In the genomic region with DNA sequence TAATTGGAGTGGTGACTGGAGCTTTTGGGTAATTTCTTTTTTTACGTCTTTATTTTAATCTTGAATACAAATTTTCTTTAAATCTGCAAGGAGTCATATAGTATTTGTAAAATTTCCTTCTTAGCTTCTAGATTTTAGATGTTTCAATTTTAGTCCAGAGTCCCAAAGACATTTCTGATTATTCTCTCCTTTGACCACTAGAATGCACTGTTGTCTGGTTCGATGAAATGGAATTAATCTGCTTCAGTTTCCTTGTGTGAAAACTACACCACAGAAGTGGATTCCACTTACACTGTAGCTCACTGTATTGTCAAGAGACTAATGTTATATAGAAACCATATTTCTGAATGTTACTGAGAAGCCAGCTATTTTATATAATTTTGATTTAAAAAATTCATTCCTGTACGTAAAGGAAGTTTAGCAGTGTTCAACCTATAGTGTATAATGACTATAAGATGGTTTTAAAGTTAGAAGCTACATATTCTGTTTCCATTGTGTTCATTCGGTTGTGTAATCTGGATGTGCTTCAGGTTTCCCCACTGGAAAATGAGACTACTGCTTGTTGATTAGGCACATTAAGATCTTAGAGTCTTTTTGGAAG, we compare ENCODE assay signal across 8 cellular contexts. TPM values are rescaled to one million over a fixed set of nuclear protein-coding genes. Genes with fewer than 3 reads are reported as not detected.
A peak's percentile ranks its signal among the peaks of the same experiment; 100 is the strongest.
DNase-seq lines count a peak whose midpoint lies in the region; ATAC-seq, FAIRE-seq and TF ChIP-seq lines count a peak whose summit lies in the region.

No MANE protein-coding gene starts in this region.

- no peaks in the 10 kb centered on the region for H3K9me3 Mint-ChIP-seq in activated CD8-positive, alpha-beta T cell treated with anti-CD3 and anti-CD28 coated beads for 36 hours
- no peaks in the 10 kb centered on the region for H3K9me3 Mint-ChIP-seq in activated T-cell treated with anti-CD3 and anti-CD28 coated beads, Interleukin-2, amount 50 U/mL, for 72 hours

- H3K27me3 Mint-ChIP-seq in activated CD8-positive, alpha-beta T cell treated with anti-CD3 and anti-CD28 coated beads for 36 hours, result no peaks in the 10 kb centered on the region
- H3K27me3 Mint-ChIP-seq in activated T-cell treated with anti-CD3 and anti-CD28 coated beads, Interleukin-2, amount 50 U/mL, for 72 hours (ENCODE audit: low read depth), result no peaks in the 10 kb centered on the region

- no peaks in the 10 kb centered on the region for H3K4me1 Mint-ChIP-seq in activated CD8-positive, alpha-beta T cell treated with anti-CD3 and anti-CD28 coated beads for 36 hours (ENCODE audit: low read depth)
- H3K4me1 Mint-ChIP-seq in activated T-cell treated with anti-CD3 and anti-CD28 coated beads, Interleukin-2, amount 50 U/mL, for 72 hours (ENCODE audit: low read depth), result no peaks in the 10 kb centered on the region

- peak; percentile 99 for FAIRE-seq in islet of Langerhans (lab: Jason Lieb, UNC)

- H3K4me3 Mint-ChIP-seq in activated CD8-positive, alpha-beta T cell treated with anti-CD3 and anti-CD28 coated beads for 36 hours, result no peak overlapping the region
- H3K4me3 Mint-ChIP-seq in activated T-cell treated with anti-CD3 and anti-CD28 coated beads, Interleukin-2, amount 50 U/mL, for 72 hours, result no peak overlapping the region

- intact Hi-C loops in activated CD8-positive, alpha-beta T cell treated with anti-CD3 and anti-CD28 coated beads for 36 hours (cut with micrococcal nuclease), result no loop called here

- no peak overlapping the region for H3K27ac ChIP-seq in 22Rv1

- CTCF ChIA-PET in activated CD8-positive, alpha-beta T cell treated with anti-CD3 and anti-CD28 coated beads for 36 hours (lab: Charles Lee), result interaction anchor here (0.6 to 6.2 kb wide), 31 partner anchors 11 to 264 kb away, joined by 3 to 70 read pairs (median 4); partner anchors contain the start of genes ATP6V1A, NAA50 and USF3

- peak; percentile 4 for DNase-seq in GF-D8 (lab: John Stamatoyannopoulos, UW)
- peak; percentile 1 for DNase-seq in NCI-H1092 (lab: John Stamatoyannopoulos, UW)
- no peak for DNase-seq in activated CD8-positive, alpha-beta T cell treated with anti-CD3 and anti-CD28 coated beads for 36 hours
- no peak for DNase-seq in activated T-cell treated with anti-CD3 and anti-CD28 coated beads, Interleukin-2, amount 50 U/mL, for 72 hours

- no peaks in the 10 kb centered on the region for H3K36me3 Mint-ChIP-seq in activated CD8-positive, alpha-beta T cell treated with anti-CD3 and anti-CD28 coated beads for 36 hours (ENCODE audit: low read depth)
- no peaks in the 10 kb centered on the region for H3K36me3 Mint-ChIP-seq in activated T-cell treated with anti-CD3 and anti-CD28 coated beads, Interleukin-2, amount 50 U/mL, for 72 hours (ENCODE audit: insufficient read depth in 2 of 2)

- TF ChIP-seq CTCF in 22Rv1 (IDR thresholded peaks at IDR 0.05), result peak; percentile 82
- TF ChIP-seq CTCF in activated CD8-positive, alpha-beta T cell treated with anti-CD3 and anti-CD28 coated beads for 36 hours (IDR thresholded peaks at IDR 0.05), result peak; percentile 63

- POLR2A ChIA-PET in activated CD8-positive, alpha-beta T cell treated with anti-CD3 and anti-CD28 coated beads for 36 hours (lab: Charles Lee), result interaction anchor here (0.6 to 1.7 kb wide), 3 partner anchors 20 to 285 kb away, joined by 3 to 4 read pairs (median 3); no protein-coding TSS in a partner anchor

- no peak overlapping the region for H3K27ac Mint-ChIP-seq in activated CD8-positive, alpha-beta T cell treated with anti-CD3 and anti-CD28 coated beads for 36 hours
- no peak overlapping the region for H3K27ac Mint-ChIP-seq in activated T-cell treated with anti-CD3 and anti-CD28 coated beads, Interleukin-2, amount 50 U/mL, for 72 hours

- peak; percentile 34 for ATAC-seq in activated CD8-positive, alpha-beta T cell treated with anti-CD3 and anti-CD28 coated beads for 36 hours
- ATAC-seq in activated T-cell treated with anti-CD3 and anti-CD28 coated beads, Interleukin-2, amount 50 U/mL, for 72 hours (replicated peaks in 1 of 2), result no peak
- no peak for ATAC-seq in GM18511 (IDR thresholded peaks at IDR 0.05; ENCODE audit: unreplicated experiment)
- ATAC-seq in HG03378 (IDR thresholded peaks at IDR 0.05; ENCODE audit: unreplicated experiment), result no peak

RNA-seq across cellular contexts. Expression of gene GRAMD1C, which starts 6.1 kb away (rescaled TPM):
- under 1 TPM; 0.29 to 0.61 TPM for total RNA-seq in activated CD8-positive, alpha-beta T cell treated with anti-CD3 and anti-CD28 coated beads for 36 hours
- total RNA-seq in activated T-cell treated with anti-CD3 and anti-CD28 coated beads, Interleukin-2, amount 50 U/mL, for 72 hours, result 1 to 10 TPM; 1.4 to 3.0 TPM

Comparison
In these comparisons a context has a peak if more than half of its experiments do, and no peak if none do; other contexts are left out.
1. DNase-seq: peak in GF-D8 (single experiment) and NCI-H1092 (single experiment); none in activated CD8-positive, alpha-beta T cell treated with anti-CD3 and anti-CD28 coated beads for 36 hours (single experiment) and activated T-cell treated with anti-CD3 and anti-CD28 coated beads, Interleukin-2, amount 50 U/mL, for 72 hours (0 of 2).